ENCODE assay signal across 4 cellular contexts in genomic region chrX:30563070-30563469, GRCh38. TPM values are rescaled to one million over a fixed set of nuclear protein-coding genes. Genes with fewer than 3 reads are reported as not detected.
"Had no signal": no experiment of that assay in that cellular context is flagged by ENCODE, and none has a peak within 500 bp of the region (broad histone marks: within the 10 kb centered on the region; RNA-seq: fewer than 3 reads in every experiment).

No MANE protein-coding gene starts in this region.

RNA-seq across cellular contexts. Expression of gene TASL, which starts 14.5 kb away (rescaled TPM):
- total RNA-seq: PC-3, SK-MEL-5 had no signal
- polyA plus RNA-seq: K562, SK-N-SH had no signal
